ENCODE assay signal across 14 cellular contexts in genomic region chr22:49103314-49104052, GRCh38.
DNase-seq lines count a peak whose midpoint lies in the region; ATAC-seq and TF ChIP-seq lines count a peak whose summit lies in the region.
"Had no signal": no experiment of that assay in that cellular context is flagged by ENCODE, and none has a peak within 500 bp of the region (broad histone marks: within the 10 kb centered on the region; RNA-seq: fewer than 3 reads in every experiment).

No MANE protein-coding gene starts in this region.

- CTCF ChIA-PET in WTC11 (lab: Charles Lee): no interaction called here

- H3K27me3 Mint-ChIP-seq in WTC11 (ENCODE audit: low read depth): no peaks in the 10 kb centered on the region
- H3K27me3 Mint-ChIP-seq in osteocyte (ENCODE audit: unreplicated experiment): peaks cover 7% of the 10 kb centered on the region

- H3K4me3 Mint-ChIP-seq in WTC11: no peak overlapping the region
- no peak overlapping the region for H3K4me3 Mint-ChIP-seq in osteocyte (ENCODE audit: unreplicated experiment)
- H3K4me3 Mint-ChIP-seq: activated naive CD4-positive, alpha-beta T cell treated with anti-CD3 and anti-CD28 coated beads, Interleukin-2, amount 10 ng/mL, durations not matched to agents 7 days and 5 days; CD4-positive, alpha-beta memory T cell; stimulated activated effector memory CD8-positive, alpha-beta T cell treated with anti-CD3 and anti-CD28 coated beads, Interleukin-12 subunit alpha, Interleukin-12 subunit beta, amount 100 ng/mL, for 72 hours had no signal

- DNase-seq in NCI-H1436 (lab: John Stamatoyannopoulos, UW) (peak; percentile 57), NCI-H1436 treated with DMSO at 0.1 percent for 48 hours (lab: John Stamatoyannopoulos, UW) (no peak), NCI-H2171 (lab: John Stamatoyannopoulos, UW) (peak; percentile 86), WTC11 (ENCODE audit: low spot score) (no peak), putamen (ENCODE audit: low spot score) (peak; percentile 22), osteocyte (ENCODE audit: extremely low spot score, unreplicated experiment) (no peak), T1000 (lab: John Stamatoyannopoulos, UW) (no peak), 8988T (no peak)
- DNase-seq: activated naive CD4-positive, alpha-beta T cell treated with anti-CD3 and anti-CD28 coated beads, Interleukin-2, amount 10 ng/mL, durations not matched to agents 7 days and 5 days; brain microvascular endothelial cell; CD4-positive, alpha-beta memory T cell; T-helper 9 cell; upper lobe of left lung had no signal

- POLR2A ChIA-PET in WTC11 (lab: Charles Lee): no interaction called here

- H3K27ac Mint-ChIP-seq in WTC11 (no peak overlapping the region), osteocyte (ENCODE audit: unreplicated experiment) (no peak overlapping the region)
- H3K27ac Mint-ChIP-seq: activated naive CD4-positive, alpha-beta T cell treated with anti-CD3 and anti-CD28 coated beads, Interleukin-2, amount 10 ng/mL, durations not matched to agents 7 days and 5 days; CD4-positive, alpha-beta memory T cell; stimulated activated effector memory CD8-positive, alpha-beta T cell treated with anti-CD3 and anti-CD28 coated beads, Interleukin-12 subunit alpha, Interleukin-12 subunit beta, amount 100 ng/mL, for 72 hours had no signal

- H3K36me3 Mint-ChIP-seq in WTC11 (no peaks in the 10 kb centered on the region), osteocyte (ENCODE audit: unreplicated experiment) (no peaks in the 10 kb centered on the region)
- H3K36me3 Mint-ChIP-seq: activated naive CD4-positive, alpha-beta T cell treated with anti-CD3 and anti-CD28 coated beads, Interleukin-2, amount 10 ng/mL, durations not matched to agents 7 days and 5 days; CD4-positive, alpha-beta memory T cell; stimulated activated effector memory CD8-positive, alpha-beta T cell treated with anti-CD3 and anti-CD28 coated beads, Interleukin-12 subunit alpha, Interleukin-12 subunit beta, amount 100 ng/mL, for 72 hours had no signal

- ATAC-seq in WTC11: peak; percentile 50
- ATAC-seq: stimulated activated effector memory CD8-positive, alpha-beta T cell treated with anti-CD3 and anti-CD28 coated beads, Interleukin-12 subunit alpha, Interleukin-12 subunit beta, amount 100 ng/mL, for 72 hours had no signal

- no peak for TF ChIP-seq CTCF in WTC11 (IDR thresholded peaks at IDR 0.05)
- TF ChIP-seq CTCF in osteocyte (IDR thresholded peaks at IDR 0.05): no peak

- H3K4me1 Mint-ChIP-seq in WTC11: peaks cover 10% of the 10 kb centered on the region
- peaks cover 10% of the 10 kb centered on the region for H3K4me1 Mint-ChIP-seq in osteocyte (ENCODE audit: unreplicated experiment)
- H3K4me1 Mint-ChIP-seq: activated naive CD4-positive, alpha-beta T cell treated with anti-CD3 and anti-CD28 coated beads, Interleukin-2, amount 10 ng/mL, durations not matched to agents 7 days and 5 days; CD4-positive, alpha-beta memory T cell; stimulated activated effector memory CD8-positive, alpha-beta T cell treated with anti-CD3 and anti-CD28 coated beads, Interleukin-12 subunit alpha, Interleukin-12 subunit beta, amount 100 ng/mL, for 72 hours had no signal

- H3K9me3 Mint-ChIP-seq in WTC11 (no peaks in the 10 kb centered on the region), osteocyte (ENCODE audit: unreplicated experiment) (no peaks in the 10 kb centered on the region)
- H3K9me3 Mint-ChIP-seq: activated naive CD4-positive, alpha-beta T cell treated with anti-CD3 and anti-CD28 coated beads, Interleukin-2, amount 10 ng/mL, durations not matched to agents 7 days and 5 days; CD4-positive, alpha-beta memory T cell; stimulated activated effector memory CD8-positive, alpha-beta T cell treated with anti-CD3 and anti-CD28 coated beads, Interleukin-12 subunit alpha, Interleukin-12 subunit beta, amount 100 ng/mL, for 72 hours had no signal

TF ChIP-seq in WTC11, 78 proteins besides CTCF, POLR2A, EP300 and RAD21:
- no peak for TF ChIP-seq MLX (CRISPR knock-in tag; IDR thresholded peaks at IDR 0.05)
- TF ChIP-seq ZNF317 (CRISPR knock-in tag; IDR thresholded peaks at IDR 0.05; ENCODE audit: borderline replicate concordance, low read depth): no peak
- no peak for TF ChIP-seq ZNF423 (CRISPR knock-in tag; IDR thresholded peaks at IDR 0.05)
- TF ChIP-seq RELA (CRISPR knock-in tag; IDR thresholded peaks at IDR 0.05; ENCODE audit: borderline replicate concordance): no peak

Comparison
In these comparisons a context has a peak if more than half of its experiments do, and no peak if none do; other contexts are left out.
1. DNase-seq: peak in NCI-H1436 (single experiment), NCI-H2171 (single experiment) and putamen (single experiment); none in NCI-H1436 treated with DMSO at 0.1 percent for 48 hours (single experiment), WTC11 (single experiment), osteocyte (single experiment), T1000 (single experiment) and 8988T (single experiment).